12 cellular contexts compared by ENCODE assay signal in genomic region chr20:13852321-13852720, GRCh38.
"Had no signal": no experiment of that assay in that cellular context is flagged by ENCODE, and none has a peak within 500 bp of the region (broad histone marks: within the 10 kb centered on the region; RNA-seq: fewer than 3 reads in every experiment).

No MANE protein-coding gene starts in this region.

- H3K4me3 ChIP-seq: gastroesophageal sphincter, heart right ventricle, lower lobe of right lung had no signal

- H3K27me3 ChIP-seq: gastroesophageal sphincter, heart right ventricle had no signal

- H3K9me3 ChIP-seq: gastroesophageal sphincter, heart right ventricle, lower lobe of right lung had no signal

- DNase-seq: activated CD4-positive, alpha-beta T cell treated with anti-CD3 and anti-CD28 coated beads, Interleukin-2, amount 50 U/mL, for 1 hour; activated CD8-positive, alpha-beta memory T cell treated with anti-CD3 and anti-CD28 coated beads for 24 hours; activated naive CD8-positive, alpha-beta T cell treated with anti-CD3 and anti-CD28 coated beads for 36 hours; central memory CD4-positive, alpha-beta T cell; cortex of kidney; effector CD8-positive, alpha-beta T cell; heart right ventricle; lower lobe of right lung; stimulated activated CD4-positive, alpha-beta T cell treated with anti-CD3 and anti-CD28 coated beads, Interleukin-4, amount 100 ng/mL, for 4 hours; stimulated activated naive CD8-positive, alpha-beta T cell treated with anti-CD3 and anti-CD28 coated beads, Interleukin-15, Interleukin-2, amounts not matched to agents 100 U/mL and 50 U/mL, for 24 hours; T-helper 9 cell had no signal

- H3K27ac ChIP-seq: heart right ventricle, lower lobe of right lung had no signal

- H3K4me1 ChIP-seq: lower lobe of right lung had no signal

- H3K36me3 ChIP-seq: gastroesophageal sphincter, heart right ventricle, lower lobe of right lung had no signal
